13 cellular contexts compared by ENCODE assay signal in the genomic region with DNA sequence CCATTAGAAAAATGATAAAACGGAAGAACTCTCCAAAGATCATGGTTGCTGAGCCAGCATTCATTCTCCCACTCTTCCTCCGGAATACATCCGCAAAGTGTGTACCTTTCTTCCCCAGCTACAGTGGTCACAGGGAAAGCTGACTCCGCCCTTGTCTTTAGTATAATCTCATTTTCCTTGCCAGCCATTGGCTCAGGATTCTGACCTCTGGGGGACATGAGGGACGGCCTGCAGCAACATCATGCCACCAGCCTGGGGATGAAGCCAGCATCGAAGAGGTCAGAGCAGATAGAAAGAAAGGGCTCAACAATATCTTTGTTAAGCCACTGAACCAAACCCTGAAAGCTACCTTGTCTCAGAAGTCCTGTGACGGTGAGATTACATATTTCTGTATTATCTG. TPM values are rescaled to one million over a fixed set of nuclear protein-coding genes. Genes with fewer than 3 reads are reported as not detected.
DNase-seq lines count a peak whose midpoint lies in the region; TF ChIP-seq lines count a peak whose summit lies in the region.
"Had no signal": no experiment of that assay in that cellular context is flagged by ENCODE, and none has a peak within 500 bp of the region (broad histone marks: within the 10 kb centered on the region; RNA-seq: fewer than 3 reads in every experiment).

No MANE protein-coding gene starts in this region.

- H3K27me3 ChIP-seq in endodermal cell (ENCODE audit: control insufficient read depth, insufficient read depth, low read length, poor library complexity, severe bottlenecking) (no peaks in the 10 kb centered on the region), MM.1S (replicated peaks; ENCODE audit: insufficient read depth, low read length) (no peaks in the 10 kb centered on the region)
- H3K27me3 ChIP-seq: BLaER1 had no signal

- H3K4me1 Mint-ChIP-seq in endodermal cell, result no peaks in the 10 kb centered on the region
- no peaks in the 10 kb centered on the region for H3K4me1 Mint-ChIP-seq in neural crest cell
- H3K4me1 Mint-ChIP-seq: IgD-negative memory B cell had no signal

- no peak overlapping the region for H3K9ac ChIP-seq in endodermal cell (ENCODE audit: extremely low read depth, low read length, poor library complexity, severe bottlenecking)
- H3K9ac ChIP-seq in MM.1S (ENCODE audit: low read length), result no peak overlapping the region
- H3K9ac ChIP-seq: BLaER1 had no signal

- H3K27ac Mint-ChIP-seq in endodermal cell (no peak overlapping the region), neural crest cell (ENCODE audit: unreplicated experiment) (peak overlapping the region; percentile 75)
- H3K27ac Mint-ChIP-seq: IgD-negative memory B cell had no signal

- TF ChIP-seq CTCF in endodermal cell (conservative IDR thresholded peaks at IDR 0.05) (no peak), neural crest cell (conservative IDR thresholded peaks at IDR 0.05) (no peak), MM.1S (IDR thresholded peaks at IDR 0.05; ENCODE audit: low read length) (no peak)

- H3K4me2 ChIP-seq in MM.1S (ENCODE audit: low read depth, low read length), result no peak overlapping the region
- H3K4me2 ChIP-seq: BLaER1 had no signal

- H3K4me3 ChIP-seq in endodermal cell (ENCODE audit: low read length) (no peak overlapping the region), MM.1S (ENCODE audit: low read length) (no peak overlapping the region)
- H3K4me3 ChIP-seq: BLaER1 had no signal

- no peaks in the 10 kb centered on the region for H4K20me1 ChIP-seq in MM.1S (ENCODE audit: insufficient read depth, low read length)
- H4K20me1 ChIP-seq: BLaER1 had no signal

- no peaks in the 10 kb centered on the region for H3K79me2 ChIP-seq in MM.1S (ENCODE audit: low read length)

- H3K4me3 Mint-ChIP-seq in endodermal cell (no peak overlapping the region), neural crest cell (no peak overlapping the region)
- H3K4me3 Mint-ChIP-seq: IgD-negative memory B cell had no signal

- H3K9me2 ChIP-seq in MM.1S (replicated peaks; ENCODE audit: insufficient read depth, low read length), result no peaks in the 10 kb centered on the region

- H3K27me3 Mint-ChIP-seq in endodermal cell (ENCODE audit: insufficient read depth) (no peaks in the 10 kb centered on the region), neural crest cell (ENCODE audit: low read depth) (peaks cover 10% of the 10 kb centered on the region)

- no peak overlapping the region for H2AFZ ChIP-seq in MM.1S (ENCODE audit: low read length)

- H3K27ac ChIP-seq in endodermal cell (ENCODE audit: low read depth, low read length) (no peak overlapping the region), MM.1S (ENCODE audit: low read length) (no peak overlapping the region)
- H3K27ac ChIP-seq: 22Rv1, BLaER1 had no signal

- H3K36me3 Mint-ChIP-seq in endodermal cell (ENCODE audit: low read depth), result no peaks in the 10 kb centered on the region
- H3K36me3 Mint-ChIP-seq in neural crest cell (ENCODE audit: low read depth), result no peaks in the 10 kb centered on the region
- H3K36me3 Mint-ChIP-seq: IgD-negative memory B cell had no signal

- H3K4me1 ChIP-seq in endodermal cell (ENCODE audit: control insufficient read depth, insufficient read depth, low read length), result no peaks in the 10 kb centered on the region
- no peaks in the 10 kb centered on the region for H3K4me1 ChIP-seq in MM.1S (ENCODE audit: low read length)
- H3K4me1 ChIP-seq: BLaER1 had no signal

- no peaks in the 10 kb centered on the region for H3K36me3 ChIP-seq in endodermal cell (ENCODE audit: control insufficient read depth, insufficient read depth, low read length)
- H3K36me3 ChIP-seq in MM.1S (replicated peaks; ENCODE audit: insufficient read depth, low read length), result no peaks in the 10 kb centered on the region
- H3K36me3 ChIP-seq: BLaER1 had no signal

- DNase-seq in NCI-H748 (lab: John Stamatoyannopoulos, UW; ENCODE audit: unreplicated experiment) (peak; percentile 25), NCI-H748 treated with DMSO at 0.1 percent for 48 hours (lab: John Stamatoyannopoulos, UW) (no peak), endodermal cell (peak; percentile 59), neural crest cell (ENCODE audit: low read depth, low spot score) (no peak), MM.1S (no peak), NCI-H526 treated with DMSO at 0.1 percent for 48 hours (lab: John Stamatoyannopoulos, UW) (no peak)
- DNase-seq in stimulated activated CD8-positive, alpha-beta memory T cell treated with anti-CD3 and anti-CD28 coated beads, Interleukin-4, amount 100 ng/mL, for 48 hours, result no peak
- DNase-seq: AML-193, DMS53, GF-D8 had no signal

- no peaks in the 10 kb centered on the region for H3F3A ChIP-seq in MM.1S (ENCODE audit: insufficient read depth, low read length)

- 90 to 95% methylated on average over 6 to 7 of the region's 7 CpGs for WGBS in endodermal cell (ENCODE audit: insufficient coverage in 1 of 2, insufficient read length in 1 of 2), 2 experiments

- H3K9me3 ChIP-seq in endodermal cell (ENCODE audit: control insufficient read depth, low read length), result no peaks in the 10 kb centered on the region
- H3K9me3 ChIP-seq in MM.1S (replicated peaks; ENCODE audit: insufficient read depth, low read length), result no peaks in the 10 kb centered on the region
- H3K9me3 ChIP-seq: BLaER1 had no signal

- H3K9me3 Mint-ChIP-seq in endodermal cell, result no peaks in the 10 kb centered on the region
- H3K9me3 Mint-ChIP-seq in neural crest cell, result peaks cover 5% of the 10 kb centered on the region

RNA-seq across cellular contexts. Expression of a gene that starts 46.3 kb away (rescaled TPM):
- total RNA-seq in endodermal cell (10 to 100 TPM; 64.2 to 80.6 TPM), neural crest cell (62.7 and 65.9 TPM in 2 replicates)
- 38.8 TPM for polyA plus RNA-seq in endodermal cell (2013, experiment 1 of 2)
- polyA plus RNA-seq in endodermal cell (2013, experiment 2 of 2), result 37.4 TPM

Comparison
In these comparisons a context has a peak if more than half of its experiments do, and no peak if none do; other contexts are left out.
1. DNase-seq: peak in NCI-H748 (single experiment) and endodermal cell (single experiment); none in NCI-H748 treated with DMSO at 0.1 percent for 48 hours (single experiment), neural crest cell (single experiment), MM.1S (single experiment), stimulated activated CD8-positive, alpha-beta memory T cell treated with anti-CD3 and anti-CD28 coated beads, Interleukin-4, amount 100 ng/mL, for 48 hours (single experiment) and NCI-H526 treated with DMSO at 0.1 percent for 48 hours (single experiment).